16 cellular contexts compared by ENCODE assay signal in the genomic region with DNA sequence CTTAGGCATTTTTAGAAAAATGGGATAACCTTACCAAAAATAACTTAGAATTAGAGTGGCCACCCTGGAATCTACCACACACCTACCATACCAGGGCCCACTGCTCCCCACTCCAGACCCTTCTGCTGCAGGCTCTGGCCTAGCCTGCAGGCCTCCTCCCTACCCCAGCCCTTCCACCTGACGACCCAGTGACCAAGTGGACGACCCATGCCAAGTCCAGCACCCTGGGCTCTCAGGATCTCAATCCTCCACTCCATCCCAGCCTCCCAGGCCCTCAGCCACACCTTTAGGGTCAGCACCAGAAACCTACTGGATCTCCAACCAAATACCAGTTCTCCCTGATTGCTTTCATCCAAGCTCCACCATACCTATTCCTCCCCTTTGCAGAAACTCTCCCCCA.
DNase-seq lines count a peak whose midpoint lies in the region; ATAC-seq and TF ChIP-seq lines count a peak whose summit lies in the region.
"Had no signal": no experiment of that assay in that cellular context is flagged by ENCODE, and none has a peak within 500 bp of the region (broad histone marks: within the 10 kb centered on the region; RNA-seq: fewer than 3 reads in every experiment).

No MANE protein-coding gene starts in this region.

- H3K36me3 Mint-ChIP-seq in natural killer cell treated with Interleukin-12 subunit alpha and Interleukin-12 subunit beta and Interleukin-15 and Interleukin-18, amount 100 ng/mL, for 72 hours, result no peaks in the 10 kb centered on the region
- no peaks in the 10 kb centered on the region for H3K36me3 Mint-ChIP-seq in natural killer cell
- no peaks in the 10 kb centered on the region for H3K36me3 Mint-ChIP-seq in endodermal cell (ENCODE audit: low read depth)
- no peaks in the 10 kb centered on the region for H3K36me3 Mint-ChIP-seq in activated CD4-positive, alpha-beta memory T cell treated with anti-CD3 and anti-CD28 coated beads for 36 hours

- no peak overlapping the region for H3K9ac ChIP-seq in endodermal cell (ENCODE audit: extremely low read depth, low read length, poor library complexity, severe bottlenecking)

- ATAC-seq in natural killer cell treated with Interleukin-12 subunit alpha and Interleukin-12 subunit beta and Interleukin-15 and Interleukin-18, amount 100 ng/mL, for 72 hours, result no peak
- ATAC-seq in natural killer cell, result no peak
- ATAC-seq in sciatic nerve, result no peak
- no peak for ATAC-seq in GM19463 (IDR thresholded peaks at IDR 0.05; ENCODE audit: unreplicated experiment)

- no peaks in the 10 kb centered on the region for H3K36me3 ChIP-seq in endodermal cell (ENCODE audit: control insufficient read depth, insufficient read depth, low read length)

- H3K9me3 Mint-ChIP-seq in natural killer cell treated with Interleukin-12 subunit alpha and Interleukin-12 subunit beta and Interleukin-15 and Interleukin-18, amount 100 ng/mL, for 72 hours, result no peaks in the 10 kb centered on the region
- no peaks in the 10 kb centered on the region for H3K9me3 Mint-ChIP-seq in natural killer cell
- H3K9me3 Mint-ChIP-seq in endodermal cell, result no peaks in the 10 kb centered on the region
- no peaks in the 10 kb centered on the region for H3K9me3 Mint-ChIP-seq in activated CD4-positive, alpha-beta memory T cell treated with anti-CD3 and anti-CD28 coated beads for 36 hours

- H3K4me1 Mint-ChIP-seq in natural killer cell treated with Interleukin-12 subunit alpha and Interleukin-12 subunit beta and Interleukin-15 and Interleukin-18, amount 100 ng/mL, for 72 hours (ENCODE audit: low read depth in 2 of 2), result no peaks in the 10 kb centered on the region
- H3K4me1 Mint-ChIP-seq in natural killer cell, result no peaks in the 10 kb centered on the region
- no peaks in the 10 kb centered on the region for H3K4me1 Mint-ChIP-seq in endodermal cell
- H3K4me1 Mint-ChIP-seq in activated CD4-positive, alpha-beta memory T cell treated with anti-CD3 and anti-CD28 coated beads for 36 hours (ENCODE audit: low read depth), result no peaks in the 10 kb centered on the region

- H3K4me3 Mint-ChIP-seq in natural killer cell treated with Interleukin-12 subunit alpha and Interleukin-12 subunit beta and Interleukin-15 and Interleukin-18, amount 100 ng/mL, for 72 hours, result no peak overlapping the region
- H3K4me3 Mint-ChIP-seq in natural killer cell, result no peak overlapping the region
- H3K4me3 Mint-ChIP-seq in endodermal cell, result no peak overlapping the region
- no peak overlapping the region for H3K4me3 Mint-ChIP-seq in activated CD4-positive, alpha-beta memory T cell treated with anti-CD3 and anti-CD28 coated beads for 36 hours

- DNase-seq in natural killer cell treated with Interleukin-12 subunit alpha and Interleukin-12 subunit beta and Interleukin-15 and Interleukin-18, amount 100 ng/mL, for 72 hours (ENCODE audit: low spot score), result peak; percentile 28
- no peak for DNase-seq in natural killer cell
- DNase-seq in endodermal cell, result peak; percentile 6
- DNase-seq in sciatic nerve (ENCODE audit: low spot score), result peak; percentile 23
- no peak for DNase-seq in activated CD4-positive, alpha-beta memory T cell treated with anti-CD3 and anti-CD28 coated beads for 36 hours
- no peak for DNase-seq in stimulated activated naive CD4-positive, alpha-beta T cell (lab: John Stamatoyannopoulos, UW)
- DNase-seq: ACHN, C1 segment of cervical spinal cord, H7, NCI-H1417 treated with DMSO at 0.1 percent for 48 hours, NCI-H187 treated with DMSO at 0.1 percent for 48 hours, NCI-H2227 treated with DMSO at 0.1 percent for 48 hours, NCI-H510A treated with DMSO at 0.1 percent for 48 hours, NCI-H774, OCI-M1 had no signal

- peaks cover 6 to 10% of the 10 kb centered on the region in 2 donors for H3K27me3 Mint-ChIP-seq in natural killer cell treated with Interleukin-12 subunit alpha and Interleukin-12 subunit beta and Interleukin-15 and Interleukin-18, amount 100 ng/mL, for 72 hours
- H3K27me3 Mint-ChIP-seq in natural killer cell (ENCODE audit: low read depth in 2 of 2) (peaks cover 5 to 31% of the 10 kb centered on the region in 2 donors), endodermal cell (ENCODE audit: insufficient read depth) (peaks cover 15% of the 10 kb centered on the region)
- peaks cover 2% of the 10 kb centered on the region for H3K27me3 Mint-ChIP-seq in activated CD4-positive, alpha-beta memory T cell treated with anti-CD3 and anti-CD28 coated beads for 36 hours

- no peak overlapping the region for H3K4me3 ChIP-seq in endodermal cell (ENCODE audit: low read length)

- no peaks in the 10 kb centered on the region for H3K9me3 ChIP-seq in endodermal cell (ENCODE audit: control insufficient read depth, low read length)

- H3K27me3 ChIP-seq in endodermal cell (ENCODE audit: control insufficient read depth, insufficient read depth, low read length, poor library complexity, severe bottlenecking), result no peaks in the 10 kb centered on the region

- H3K27ac ChIP-seq in endodermal cell (ENCODE audit: low read depth, low read length), result no peak overlapping the region

- H3K4me1 ChIP-seq in endodermal cell (ENCODE audit: control insufficient read depth, insufficient read depth, low read length), result no peaks in the 10 kb centered on the region

- POLR2A ChIA-PET in activated CD4-positive, alpha-beta memory T cell treated with anti-CD3 and anti-CD28 coated beads for 36 hours (lab: Charles Lee), result no interaction called here

- WGBS in endodermal cell (ENCODE audit: insufficient coverage in 1 of 2, insufficient read length in 1 of 2), 2 experiments, result 83% methylated on average over 2 of the region's 2 CpGs; no CpG with 5 or more reads in 1 of the 2 experiments

- intact Hi-C loops in natural killer cell (cut with micrococcal nuclease), result no loop called here
- intact Hi-C loops in sciatic nerve (cut with DNase I), result no loop called here
- intact Hi-C loops in activated CD4-positive, alpha-beta memory T cell treated with anti-CD3 and anti-CD28 coated beads for 36 hours (cut with micrococcal nuclease), result no loop called here

- H3K27ac Mint-ChIP-seq in natural killer cell treated with Interleukin-12 subunit alpha and Interleukin-12 subunit beta and Interleukin-15 and Interleukin-18, amount 100 ng/mL, for 72 hours, result no peak overlapping the region
- no peak overlapping the region for H3K27ac Mint-ChIP-seq in natural killer cell
- no peak overlapping the region for H3K27ac Mint-ChIP-seq in endodermal cell
- no peak overlapping the region for H3K27ac Mint-ChIP-seq in activated CD4-positive, alpha-beta memory T cell treated with anti-CD3 and anti-CD28 coated beads for 36 hours

- no peak for TF ChIP-seq CTCF in natural killer cell (IDR thresholded peaks at IDR 0.05)
- no peak for TF ChIP-seq CTCF in endodermal cell (conservative IDR thresholded peaks at IDR 0.05)

- CTCF ChIA-PET in activated CD4-positive, alpha-beta memory T cell treated with anti-CD3 and anti-CD28 coated beads for 36 hours (lab: Charles Lee), result no interaction called here

Comparison
In these comparisons a context has a peak if more than half of its experiments do, and no peak if none do; other contexts are left out.
1. DNase-seq: peak in natural killer cell treated with Interleukin-12 subunit alpha and Interleukin-12 subunit beta and Interleukin-15 and Interleukin-18, amount 100 ng/mL, for 72 hours (single experiment), endodermal cell (single experiment) and sciatic nerve (single experiment); none in natural killer cell (single experiment), activated CD4-positive, alpha-beta memory T cell treated with anti-CD3 and anti-CD28 coated beads for 36 hours (single experiment) and stimulated activated naive CD4-positive, alpha-beta T cell (0 of 6).